ENCODE assay signal across 29 cellular contexts in the genomic region with DNA sequence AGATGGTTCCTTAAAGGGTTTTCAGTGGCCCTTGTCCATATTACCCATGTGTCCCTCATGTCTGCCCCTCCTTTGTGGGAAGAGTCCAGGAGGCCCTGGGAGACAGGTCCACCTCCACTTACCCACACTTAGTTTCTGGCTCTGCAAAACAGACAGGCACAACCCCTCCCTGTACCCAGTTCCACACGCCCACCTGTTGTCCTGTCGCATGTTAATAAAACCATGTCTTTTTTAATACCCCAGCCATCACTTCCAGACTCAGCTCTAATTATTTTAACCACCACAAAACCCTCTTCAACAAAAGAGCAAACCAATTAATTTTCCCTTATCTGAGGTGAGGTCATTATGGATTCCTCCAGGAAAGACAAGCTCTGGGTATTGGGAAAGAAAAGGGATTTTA.
"Had no signal": no experiment of that assay in that cellular context is flagged by ENCODE, and none has a peak within 500 bp of the region (broad histone marks: within the 10 kb centered on the region; RNA-seq: fewer than 3 reads in every experiment).

No MANE protein-coding gene starts in this region.

- H3K36me3 Mint-ChIP-seq: activated CD4-positive, alpha-beta memory T cell treated with anti-CD3 and anti-CD28 coated beads for 36 hours; activated CD8-positive, alpha-beta memory T cell treated with anti-CD3 and anti-CD28 coated beads, Interleukin-2, amount 10 ng/mL, durations not matched to agents 7 days and 5 days; activated naive CD8-positive, alpha-beta T cell had no signal

- H3K4me3 Mint-ChIP-seq: activated CD4-positive, alpha-beta memory T cell treated with anti-CD3 and anti-CD28 coated beads for 36 hours; activated CD4-positive, alpha-beta T cell treated with anti-CD3 and anti-CD28 coated beads for 36 hours; activated CD4-positive, alpha-beta T cell treated with anti-CD3 and anti-CD28 coated beads, Interleukin-2, amount 10 ng/mL, durations not matched to agents 24 days and 14 days; activated CD8-positive, alpha-beta memory T cell treated with anti-CD3 and anti-CD28 coated beads, Interleukin-2, amount 10 ng/mL, durations not matched to agents 7 days and 5 days; activated CD8-positive, alpha-beta T cell treated with anti-CD3 and anti-CD28 coated beads, Interleukin-2, amount 10 ng/mL, durations not matched to agents 7 days and 5 days; activated naive CD8-positive, alpha-beta T cell; activated T-helper 1 cell treated with anti-CD3 and anti-CD28 coated beads, Interleukin-12 subunit alpha, Interleukin-12 subunit beta, Interleukin-2, Interleukin-4 antibody, amounts not matched to agents 30 ng/mL and 10 ng/mL and 1 ng/mL, durations not matched to agents 14 hours and 24 hours and 36 hours; central memory CD8-positive, alpha-beta T cell; dendritic cell treated with granulocyte-macrophage colony-stimulating factor and Interleukin-4, amounts not matched to agents 40 ng/mL and 50 ng/mL, for 4 days; endodermal cell had no signal

- H3K4me1 Mint-ChIP-seq: activated CD4-positive, alpha-beta T cell treated with anti-CD3 and anti-CD28 coated beads for 36 hours; activated CD4-positive, alpha-beta T cell treated with anti-CD3 and anti-CD28 coated beads, Interleukin-2, amount 10 ng/mL, durations not matched to agents 24 days and 14 days; activated CD8-positive, alpha-beta memory T cell treated with anti-CD3 and anti-CD28 coated beads, Interleukin-2, amount 10 ng/mL, durations not matched to agents 7 days and 5 days; central memory CD8-positive, alpha-beta T cell had no signal

- FAIRE-seq: astrocyte, bronchial epithelial cell, frontal cortex had no signal

- H3K27me3 Mint-ChIP-seq: activated CD4-positive, alpha-beta memory T cell treated with anti-CD3 and anti-CD28 coated beads for 36 hours; activated CD4-positive, alpha-beta T cell treated with anti-CD3 and anti-CD28 coated beads for 36 hours; activated naive CD8-positive, alpha-beta T cell; dendritic cell treated with granulocyte-macrophage colony-stimulating factor and Interleukin-4, amounts not matched to agents 40 ng/mL and 50 ng/mL, for 4 days had no signal

- H3K27ac Mint-ChIP-seq: activated CD4-positive, alpha-beta memory T cell treated with anti-CD3 and anti-CD28 coated beads for 36 hours; activated CD4-positive, alpha-beta T cell treated with anti-CD3 and anti-CD28 coated beads for 36 hours; activated CD4-positive, alpha-beta T cell treated with anti-CD3 and anti-CD28 coated beads, Interleukin-2, amount 10 ng/mL, durations not matched to agents 24 days and 14 days; activated CD8-positive, alpha-beta memory T cell treated with anti-CD3 and anti-CD28 coated beads, Interleukin-2, amount 10 ng/mL, durations not matched to agents 7 days and 5 days; activated CD8-positive, alpha-beta T cell treated with anti-CD3 and anti-CD28 coated beads, Interleukin-2, amount 10 ng/mL, durations not matched to agents 7 days and 5 days; activated naive CD8-positive, alpha-beta T cell; activated T-helper 1 cell treated with anti-CD3 and anti-CD28 coated beads, Interleukin-12 subunit alpha, Interleukin-12 subunit beta, Interleukin-2, Interleukin-4 antibody, amounts not matched to agents 30 ng/mL and 10 ng/mL and 1 ng/mL, durations not matched to agents 14 hours and 24 hours and 36 hours; activated T-helper 2 cell treated with anti-CD3 and anti-CD28 coated beads, Interferon-gamma antibody, Interleukin-2, Interleukin-4, amounts not matched to agents 10 μg/mL and 5 μg/mL and 100 μg/mL, durations not matched to agents 14 hours and 24 hours and 36 hours; dendritic cell treated with granulocyte-macrophage colony-stimulating factor and Interleukin-4, amounts not matched to agents 40 ng/mL and 50 ng/mL, for 4 days; endodermal cell had no signal

- DNase-seq: activated CD4-positive, alpha-beta memory T cell treated with anti-CD3 and anti-CD28 coated beads for 36 hours; activated CD4-positive, alpha-beta T cell treated with anti-CD3 and anti-CD28 coated beads for 36 hours; activated CD4-positive, alpha-beta T cell treated with anti-CD3 and anti-CD28 coated beads, Interleukin-2, amount 10 ng/mL, durations not matched to agents 24 days and 14 days; activated CD4-positive, CD25-positive, alpha-beta regulatory T cell; activated CD4-positive, CD25-positive, alpha-beta regulatory T cell treated with anti-CD3 and anti-CD28 coated beads, Interleukin-2, amount 50 U/mL, for 72 hours; activated CD8-positive, alpha-beta memory T cell treated with anti-CD3 and anti-CD28 coated beads, Interleukin-2, amount 10 ng/mL, durations not matched to agents 7 days and 5 days; activated CD8-positive, alpha-beta memory T cell treated with anti-CD3 and anti-CD28 coated beads, Interleukin-2, amount 50 U/mL, for 4 hours; activated CD8-positive, alpha-beta T cell treated with anti-CD3 and anti-CD28 coated beads, Interleukin-2, amount 10 ng/mL, durations not matched to agents 7 days and 5 days; activated effector memory CD4-positive, alpha-beta T cell treated with anti-CD3 and anti-CD28 coated beads, Interleukin-2, amount 50 U/mL, for 16 hours; activated naive CD4-positive, alpha-beta T cell treated with anti-CD3 and anti-CD28 coated beads, Interleukin-2, amount 50 U/mL, for 16 hours; activated T-cell treated with anti-CD3 and anti-CD28 coated beads, Interleukin-2, amount 50 U/mL, for 1 hour; activated T-cell treated with anti-CD3 and anti-CD28 coated beads, Interleukin-2, amount 50 U/mL, for 48 hours; amniotic stem cell; anterior cingulate cortex; brain microvascular endothelial cell; dorsolateral prefrontal cortex; effector memory CD4-positive, alpha-beta T cell; endodermal cell; foreskin fibroblast; head of caudate nucleus; T-helper 2 cell had no signal

- H3K9me3 Mint-ChIP-seq: activated CD4-positive, alpha-beta memory T cell treated with anti-CD3 and anti-CD28 coated beads for 36 hours; activated CD4-positive, alpha-beta T cell treated with anti-CD3 and anti-CD28 coated beads, Interleukin-2, amount 10 ng/mL, durations not matched to agents 24 days and 14 days; activated T-helper 1 cell treated with anti-CD3 and anti-CD28 coated beads, Interleukin-12 subunit alpha, Interleukin-12 subunit beta, Interleukin-2, Interleukin-4 antibody, amounts not matched to agents 30 ng/mL and 10 ng/mL and 1 ng/mL, durations not matched to agents 14 hours and 24 hours and 36 hours; activated T-helper 2 cell treated with anti-CD3 and anti-CD28 coated beads, Interferon-gamma antibody, Interleukin-2, Interleukin-4, amounts not matched to agents 10 μg/mL and 5 μg/mL and 100 μg/mL, durations not matched to agents 14 hours and 24 hours and 36 hours; central memory CD8-positive, alpha-beta T cell; dendritic cell treated with granulocyte-macrophage colony-stimulating factor and Interleukin-4, amounts not matched to agents 40 ng/mL and 50 ng/mL, for 4 days; endodermal cell had no signal
